Comparison of ENCODE assay signal across 25 cellular contexts in genomic region chr18:61963705-61964104, GRCh38.
DNase-seq lines count a peak whose midpoint lies in the region; ATAC-seq, FAIRE-seq and TF ChIP-seq lines count a peak whose summit lies in the region.
"Had no signal": no experiment of that assay in that cellular context is flagged by ENCODE, and none has a peak within 500 bp of the region (broad histone marks: within the 10 kb centered on the region; RNA-seq: fewer than 3 reads in every experiment).

No MANE protein-coding gene starts in this region.

- no peak overlapping the region for H3K27ac Mint-ChIP-seq in activated CD8-positive, alpha-beta T cell treated with anti-CD3 and anti-CD28 coated beads, Interleukin-2, amount 10 ng/mL, durations not matched to agents 7 days and 5 days
- H3K27ac Mint-ChIP-seq: CD8-positive, alpha-beta T cell had no signal

- H3K27me3 Mint-ChIP-seq in activated CD8-positive, alpha-beta T cell treated with anti-CD3 and anti-CD28 coated beads, Interleukin-2, amount 10 ng/mL, durations not matched to agents 7 days and 5 days (ENCODE audit: low read depth), result peaks cover 8% of the 10 kb centered on the region

- ATAC-seq in heart right ventricle (peak in 5 of 8 donors; percentile 49 to 79 (median 71)), right cardiac atrium (no peak), pancreas (peak in 3 of 4 donors; percentile 35 to 83 (median 71)), HG03039 (IDR thresholded peaks at IDR 0.05; ENCODE audit: unreplicated experiment) (no peak)
- ATAC-seq in activated CD8-positive, alpha-beta T cell treated with anti-CD3 and anti-CD28 coated beads, Interleukin-2, amount 10 ng/mL, durations not matched to agents 7 days and 5 days, result no peak
- ATAC-seq: CD8-positive, alpha-beta T cell had no signal

- WGBS in heart right ventricle, 2 donors, result 37 to 63% methylated on average over 1 of the region's 1 CpG
- WGBS in right cardiac atrium, result 38% methylated on average over 1 of the region's 1 CpG
- WGBS in pancreas, 2 donors, result 18 to 22% methylated on average over 1 of the region's 1 CpG

- POLR2A ChIA-PET in activated CD8-positive, alpha-beta T cell treated with anti-CD3 and anti-CD28 coated beads, Interleukin-2, amount 10 ng/mL, durations not matched to agents 7 days and 5 days (lab: Charles Lee), result no interaction called here

- DNase-seq in heart right ventricle (peak in 1 of 2 donors; percentile 51), right cardiac atrium (no peak), coronary artery (ENCODE audit: low spot score) (no peak), pancreas (peak in 1 of 6 donors; percentile 28), uterus (no peak), DMS153 (lab: John Stamatoyannopoulos, UW) (no peak)
- no peak for DNase-seq in activated CD8-positive, alpha-beta T cell treated with anti-CD3 and anti-CD28 coated beads, Interleukin-2, amount 10 ng/mL, durations not matched to agents 7 days and 5 days
- DNase-seq: AML-193; C1 segment of cervical spinal cord; Calu3; CD8-positive, alpha-beta T cell; GDM1; IMR-90; NCI-H1105; NCI-H146; NCI-H2029 treated with DMSO at 0.1 percent for 48 hours; NCI-H226; NCI-H510A treated with DMSO at 0.1 percent for 48 hours; NCI-H748 treated with DMSO at 0.1 percent for 48 hours; Peyer's patch had no signal

- H3K9me3 ChIP-seq in heart right ventricle (no peaks in the 10 kb centered on the region), right cardiac atrium (ENCODE audit: control insufficient read depth, low read length) (no peaks in the 10 kb centered on the region), pancreas (no peaks in the 10 kb centered on the region), uterus (no peaks in the 10 kb centered on the region)
- H3K9me3 ChIP-seq: Peyer's patch had no signal

- FAIRE-seq in pancreas (lab: Jason Lieb, UNC), result no peak
- FAIRE-seq: GM18507, H1, HTR-8/SVneo had no signal

- H3K4me1 ChIP-seq in heart right ventricle, result peaks cover 0 to 23% (median 2%) of the 10 kb centered on the region in 9 donors
- no peaks in the 10 kb centered on the region for H3K4me1 ChIP-seq in right cardiac atrium (ENCODE audit: control insufficient read depth, insufficient read depth, low read length)
- H3K4me1 ChIP-seq in pancreas, result peaks cover 0 to 8% (median 3%) of the 10 kb centered on the region in 3 donors
- peaks cover 10 to 12% of the 10 kb centered on the region in 2 donors for H3K4me1 ChIP-seq in uterus
- H3K4me1 ChIP-seq: Peyer's patch had no signal

- no peaks in the 10 kb centered on the region for H3K9me3 Mint-ChIP-seq in activated CD8-positive, alpha-beta T cell treated with anti-CD3 and anti-CD28 coated beads, Interleukin-2, amount 10 ng/mL, durations not matched to agents 7 days and 5 days (ENCODE audit: insufficient read depth)
- H3K9me3 Mint-ChIP-seq: CD8-positive, alpha-beta T cell had no signal

- no peaks in the 10 kb centered on the region for H3K4me1 Mint-ChIP-seq in activated CD8-positive, alpha-beta T cell treated with anti-CD3 and anti-CD28 coated beads, Interleukin-2, amount 10 ng/mL, durations not matched to agents 7 days and 5 days (ENCODE audit: low read depth)

- no peak for TF ChIP-seq POLR2A in uterus (IDR thresholded peaks at IDR 0.05)

- intact Hi-C loops in heart right ventricle (cut with DNase I), result loop anchor here in 1 of 10 donors (5.0 kb wide), 1 partner anchor 54 kb away; no protein-coding TSS in a partner anchor
- intact Hi-C loops in right cardiac atrium (cut with DNase I), result loop anchor here in 1 of 4 donors (10.0 kb wide), 1 partner anchor 59 kb away; no protein-coding TSS in a partner anchor
- intact Hi-C loops in pancreas (cut with DNase I), result no loop called here
- intact Hi-C loops in uterus (cut with DNase I; ENCODE audit: low total_unique reads), result loop anchor here (10.0 kb wide), 1 partner anchor 51 kb away; no protein-coding TSS in a partner anchor

- no peaks in the 10 kb centered on the region for H3K36me3 Mint-ChIP-seq in activated CD8-positive, alpha-beta T cell treated with anti-CD3 and anti-CD28 coated beads, Interleukin-2, amount 10 ng/mL, durations not matched to agents 7 days and 5 days (ENCODE audit: low read depth)
- H3K36me3 Mint-ChIP-seq: CD8-positive, alpha-beta T cell had no signal

- H3K27me3 ChIP-seq in heart right ventricle, result no peaks in the 10 kb centered on the region
- H3K27me3 ChIP-seq in right cardiac atrium (ENCODE audit: control insufficient read depth, insufficient read depth), result no peaks in the 10 kb centered on the region
- H3K27me3 ChIP-seq in pancreas, result no peaks in the 10 kb centered on the region
- H3K27me3 ChIP-seq in uterus, result no peaks in the 10 kb centered on the region
- H3K27me3 ChIP-seq: Peyer's patch had no signal

- no peak overlapping the region for H3K4me3 Mint-ChIP-seq in activated CD8-positive, alpha-beta T cell treated with anti-CD3 and anti-CD28 coated beads, Interleukin-2, amount 10 ng/mL, durations not matched to agents 7 days and 5 days
- H3K4me3 Mint-ChIP-seq: CD8-positive, alpha-beta T cell had no signal

- CTCF ChIA-PET in activated CD8-positive, alpha-beta T cell treated with anti-CD3 and anti-CD28 coated beads, Interleukin-2, amount 10 ng/mL, durations not matched to agents 7 days and 5 days (lab: Charles Lee), result interaction anchor here (0.8 kb wide), 1 partner anchor 12 kb away, joined by 3 read pairs; no protein-coding TSS in a partner anchor

- H3K36me3 ChIP-seq in heart right ventricle (no peaks in the 10 kb centered on the region), pancreas (no peaks in the 10 kb centered on the region), uterus (no peaks in the 10 kb centered on the region)
- H3K36me3 ChIP-seq: Peyer's patch had no signal

- TF ChIP-seq CTCF in heart right ventricle (IDR thresholded peaks at IDR 0.05) (no peak), coronary artery (IDR thresholded peaks at IDR 0.05) (no peak), pancreas (IDR thresholded peaks at IDR 0.05) (no peak), uterus (IDR thresholded peaks at IDR 0.05) (no peak)

- no peak overlapping the region for H3K4me3 ChIP-seq in heart right ventricle
- no peak overlapping the region for H3K4me3 ChIP-seq in right cardiac atrium (ENCODE audit: low read length)
- no peak overlapping the region for H3K4me3 ChIP-seq in coronary artery
- H3K4me3 ChIP-seq in pancreas, result no peak overlapping the region
- no peak overlapping the region for H3K4me3 ChIP-seq in uterus
- H3K4me3 ChIP-seq: Peyer's patch had no signal

- peak overlapping the region in 3 of 10 donors; percentile 27 to 55 (median 51) for H3K27ac ChIP-seq in heart right ventricle
- no peak overlapping the region for H3K27ac ChIP-seq in right cardiac atrium (ENCODE audit: low read length)
- peak overlapping the region; percentile 59 to 87 for H3K27ac ChIP-seq in coronary artery
- H3K27ac ChIP-seq in pancreas, result no peak overlapping the region
- peak overlapping the region; percentile 36 to 47 for H3K27ac ChIP-seq in uterus
- H3K27ac ChIP-seq: KMS-11, Peyer's patch had no signal

Comparison
In these comparisons a context has a peak if more than half of its experiments do, and no peak if none do; other contexts are left out.
1. ATAC-seq: peak in heart right ventricle (5 of 8) and pancreas (3 of 4); none in right cardiac atrium (0 of 2), HG03039 (single experiment) and activated CD8-positive, alpha-beta T cell treated with anti-CD3 and anti-CD28 coated beads, Interleukin-2, amount 10 ng/mL, durations not matched to agents 7 days and 5 days (single experiment).
2. H3K27ac ChIP-seq: peak in coronary artery (2 of 2) and uterus (2 of 2); none in right cardiac atrium (single experiment) and pancreas (0 of 4).